Comparison of ENCODE assay signal across 8 cellular contexts in genomic region chr10:79150444-79150754, GRCh38.
DNase-seq lines count a peak whose midpoint lies in the region; ATAC-seq, FAIRE-seq and TF ChIP-seq lines count a peak whose summit lies in the region.

No MANE protein-coding gene starts in this region.

- no peak overlapping the region; the same call in 1 of the 2 replicates for H2AFZ ChIP-seq in K562 (ENCODE audit: low read depth, low read length)

- no TSS peak for BruUV-seq in K562 (replicated peaks; lab: Mats Ljungman, UMichigan)

- CTCF ChIA-PET in K562 (lab: Yijun Ruan, JAX; ENCODE audit: low intra/inter-chr PET ratio) = no interaction called here

- no peaks in the 10 kb centered on the region for H3K36me3 Mint-ChIP-seq in activated T-cell treated with anti-CD3 and anti-CD28 coated beads, Interleukin-2, amount 50 U/mL, for 72 hours (ENCODE audit: insufficient read depth in 2 of 2)
- H3K36me3 Mint-ChIP-seq in mesothelial cell of epicardium = no peaks in the 10 kb centered on the region

- H3K9me3 Mint-ChIP-seq in activated T-cell treated with anti-CD3 and anti-CD28 coated beads, Interleukin-2, amount 50 U/mL, for 72 hours = no peaks in the 10 kb centered on the region
- no peaks in the 10 kb centered on the region for H3K9me3 Mint-ChIP-seq in mesothelial cell of epicardium

- WGBS in K562 (ENCODE audit: insufficient coverage, low coverage, missing lambda C conversion rate) = 39% methylated on average over 1 of the region's 1 CpG
- 82 to 83% methylated on average over 1 of the region's 1 CpG for WGBS in thyroid gland, 2 donors

- H3K4me3 Mint-ChIP-seq in activated T-cell treated with anti-CD3 and anti-CD28 coated beads, Interleukin-2, amount 50 U/mL, for 72 hours = peak overlapping the region in 1 of 2 donors; percentile 39
- no peak overlapping the region for H3K4me3 Mint-ChIP-seq in mesothelial cell of epicardium

- peak overlapping the region; percentile 42 for H3K4me2 ChIP-seq in K562 (ENCODE audit: insufficient read depth, low read length)

- peaks cover 28% of the 10 kb centered on the region for H3K79me2 ChIP-seq in K562 (ENCODE audit: control insufficient read depth, insufficient read depth, low read length)

- H3K4me3 ChIP-seq in K562 = no peak overlapping the region; the same call in 1 of the 2 replicates
- H3K4me3 ChIP-seq in thyroid gland (replicated peaks in 1 of 3) = no peak overlapping the region

- H3K4me1 Mint-ChIP-seq in activated T-cell treated with anti-CD3 and anti-CD28 coated beads, Interleukin-2, amount 50 U/mL, for 72 hours (ENCODE audit: low read depth) = peaks cover 28% of the 10 kb centered on the region
- peaks cover 37% of the 10 kb centered on the region for H3K4me1 Mint-ChIP-seq in mesothelial cell of epicardium

- H3K36me3 ChIP-seq in K562 (ENCODE audit: control insufficient read depth, insufficient read depth, low read length) (peaks cover 15% of the 10 kb centered on the region; the same call in 1 of the 3 replicates), thyroid gland (no peaks in the 10 kb centered on the region)

- peak overlapping the region; percentile 76 to 89 for H3K9ac ChIP-seq in K562 (ENCODE audit: insufficient read depth in 1 of 2, low read depth in 2 of 2, low read length in 2 of 2)

- POLR2A ChIA-PET in K562 (lab: Yijun Ruan, JAX) = interaction anchor here (2.7 kb wide), 1 partner anchor 9 kb away, joined by 16 read pairs; no protein-coding TSS in a partner anchor

- no peaks in the 10 kb centered on the region for H3K27me3 ChIP-seq in K562 (ENCODE audit: control insufficient read depth in 2 of 2, insufficient read depth in 2 of 2, low read length in 2 of 2)
- H3K27me3 ChIP-seq in thyroid gland = no peaks in the 10 kb centered on the region

- TF ChIP-seq POLR2A in K562 (conservative IDR thresholded peaks at IDR 0.05) = no peak
- no peak for TF ChIP-seq POLR2A in thyroid gland (IDR thresholded peaks at IDR 0.05)

- TF ChIP-seq CTCF in K562 (IDR thresholded peaks at IDR 0.05 in 2 of 3, conservative IDR thresholded peaks at IDR 0.05 in 1 of 3; ENCODE audit: insufficient read depth in 2 of 3, low read depth in 1 of 3, low read length in 3 of 3) (no peak; a peak in 1 of 6 replicates), mesothelial cell of epicardium (IDR thresholded peaks at IDR 0.05; ENCODE audit: unreplicated experiment) (no peak), thyroid gland (IDR thresholded peaks at IDR 0.05) (no peak), D721Med (IDR thresholded peaks at IDR 0.05; ENCODE audit: insufficient read depth, missing control alignments) (no peak)

- no peaks in the 10 kb centered on the region for H3K27me3 Mint-ChIP-seq in activated T-cell treated with anti-CD3 and anti-CD28 coated beads, Interleukin-2, amount 50 U/mL, for 72 hours (ENCODE audit: low read depth)
- no peaks in the 10 kb centered on the region for H3K27me3 Mint-ChIP-seq in mesothelial cell of epicardium (ENCODE audit: low read depth)

- no peak for TF ChIP-seq EP300 in K562 (IDR thresholded peaks at IDR 0.05; ENCODE audit: low read length)

- no peak for TF ChIP-seq RAD21 in K562 (CRISPR knock-in tag; conservative IDR thresholded peaks at IDR 0.05 in 1 of 2, IDR thresholded peaks at IDR 0.05 in 1 of 2)

- intact Hi-C loops in K562 (cut with micrococcal nuclease) (loop anchor here (1.0 to 2.0 kb wide), 2 partner anchors 18 to 28 kb away; no protein-coding TSS in a partner anchor), thyroid gland (cut with DNase I) (no loop called here)

- in situ Hi-C loops in K562 (cut with MboI) = no loop called here

- H3K27ac Mint-ChIP-seq in activated T-cell treated with anti-CD3 and anti-CD28 coated beads, Interleukin-2, amount 50 U/mL, for 72 hours = peak overlapping the region; percentile 63
- peak overlapping the region; percentile 82 for H3K27ac Mint-ChIP-seq in mesothelial cell of epicardium

- H3K27ac ChIP-seq in K562 (ENCODE audit: extremely low read depth, low read depth, low read length) (peak overlapping the region; percentile 85), thyroid gland (peak overlapping the region; percentile 94 to 99 (median 95))

- H3K4me1 ChIP-seq in K562 (replicated peaks in 1 of 2; ENCODE audit: control insufficient read depth in 2 of 2, insufficient read depth in 2 of 2, low read length in 2 of 2) (peaks cover 77 to 88% of the 10 kb centered on the region in 2 experiments), thyroid gland (peaks cover 92 to 99% of the 10 kb centered on the region in 2 donors)

- DNase-seq in activated T-cell treated with anti-CD3 and anti-CD28 coated beads, Interleukin-2, amount 50 U/mL, for 72 hours = no peak
- no peak for DNase-seq in activated T-cell treated with anti-CD3 and anti-CD28 coated beads, Interleukin-2, amount 50 U/mL, for 1 hour
- DNase-seq in K562 (ENCODE audit: extremely low read depth in 1 of 4, low spot score in 3 of 4) (no peak), mesothelial cell of epicardium (ENCODE audit: low spot score in 2 of 2, unreplicated experiment in 2 of 2) (no peak), thyroid gland (no peak), D721Med (ENCODE audit: insufficient read length, low spot score) (no peak)

- H3K9me1 ChIP-seq in K562 (ENCODE audit: control insufficient read depth, insufficient read depth, low read length) = peaks cover 15% of the 10 kb centered on the region

- H3K9me3 ChIP-seq in K562 (replicated peaks; ENCODE audit: control insufficient read depth, insufficient read depth, low read depth, low read length) (no peaks in the 10 kb centered on the region), thyroid gland (no peaks in the 10 kb centered on the region)

- no peaks in the 10 kb centered on the region for H4K20me1 ChIP-seq in K562 (replicated peaks; ENCODE audit: control insufficient read depth, insufficient read depth, low read length)

- FAIRE-seq in K562 (lab: Jason Lieb, UNC) = peak; percentile 19
- no peak for FAIRE-seq in D721Med (lab: Jason Lieb, UNC)

- no peak for ATAC-seq in activated T-cell treated with anti-CD3 and anti-CD28 coated beads, Interleukin-2, amount 50 U/mL, for 72 hours (replicated peaks in 1 of 2)
- ATAC-seq in K562 (no peak), GM21717 (IDR thresholded peaks at IDR 0.05; ENCODE audit: unreplicated experiment) (no peak), HG03520 (IDR thresholded peaks at IDR 0.05; ENCODE audit: unreplicated experiment) (no peak)

TF ChIP-seq in K562, 482 proteins besides CTCF, POLR2A, EP300 and RAD21 (continues in another document):
- no peak for TF ChIP-seq ARID4B (CRISPR knock-in tag; IDR thresholded peaks at IDR 0.05)
- TF ChIP-seq ZNF644 (tag; IDR thresholded peaks at IDR 0.05; ENCODE audit: low read depth) = no peak
- TF ChIP-seq NCOA4 (IDR thresholded peaks at IDR 0.05; ENCODE audit: partially characterized antibody) = no peak
- TF ChIP-seq ZBTB26 (CRISPR knock-in tag; IDR thresholded peaks at IDR 0.05) = no peak
- no peak for TF ChIP-seq HIVEP1 (CRISPR knock-in tag; IDR thresholded peaks at IDR 0.05)
- no peak for TF ChIP-seq TAF1 (IDR thresholded peaks at IDR 0.05; ENCODE audit: control insufficient read depth, extremely low read depth, insufficient read depth, low read length, severe bottlenecking)
- TF ChIP-seq ZNF740 (CRISPR knock-in tag; IDR thresholded peaks at IDR 0.05) = peak; percentile 94
- TF ChIP-seq ZNF740 (tag; IDR thresholded peaks at IDR 0.05) = peak in 1 of 2 experiments; percentile 31; a peak in 1 of 4 replicates
